ENCODE assay signal across 8 cellular contexts in the genomic region with DNA sequence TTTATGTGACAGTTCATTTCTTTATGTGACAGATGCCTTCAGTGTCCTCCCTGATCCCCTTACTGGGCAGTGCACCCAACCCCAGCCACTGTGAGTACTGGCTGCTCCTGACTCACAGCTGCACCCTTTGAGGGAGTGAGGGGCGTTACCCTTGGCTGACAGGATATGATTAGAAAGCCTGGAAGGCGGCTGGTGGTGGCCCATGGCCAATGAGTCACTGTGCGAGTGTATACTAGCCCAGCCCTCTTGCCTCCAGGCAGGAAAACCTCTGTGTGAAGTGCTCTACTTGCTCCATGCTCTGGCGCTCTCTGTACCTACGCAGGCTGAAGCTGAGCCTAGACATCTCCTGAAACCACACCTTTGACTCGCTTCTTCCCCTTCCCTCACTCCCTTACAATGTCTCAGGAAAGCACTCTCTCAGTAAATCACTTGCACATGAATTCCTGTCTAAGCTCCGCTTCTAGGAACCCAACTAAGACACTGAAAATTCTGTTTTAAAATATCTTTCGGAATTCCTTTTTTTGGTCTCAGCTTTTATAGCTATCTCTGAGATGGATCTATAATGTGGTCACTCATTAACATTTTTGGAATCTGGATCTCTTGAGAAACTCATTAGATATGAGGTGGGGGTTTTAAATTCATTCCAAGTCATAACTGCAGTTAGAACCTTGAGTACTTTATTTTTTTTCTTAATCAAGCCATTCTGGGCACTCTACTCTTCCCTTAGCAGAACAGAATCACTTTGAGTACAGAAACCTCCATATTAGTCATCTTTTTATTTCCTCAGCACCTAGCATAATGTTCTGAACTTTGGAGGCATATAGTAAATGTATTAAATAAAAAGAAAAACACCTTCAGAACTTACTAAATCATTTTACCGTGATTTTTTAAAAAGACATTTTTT. TPM values are rescaled to one million over a fixed set of nuclear protein-coding genes. Genes with fewer than 3 reads are reported as not detected.
DNase-seq lines count a peak whose midpoint lies in the region; ATAC-seq lines count a peak whose summit lies in the region.

No MANE protein-coding gene starts in this region.

- intact Hi-C loops in right cardiac atrium (cut with DNase I): no loop called here

- peak; percentile 97 for ATAC-seq in activated T-helper 17 cell treated with anti-CD3 and anti-CD28 coated beads, Interleukin-2, amount 50 U/mL, for 72 hours (replicated peaks)
- peak; percentile 100 for ATAC-seq in right cardiac atrium
- ATAC-seq in GM21529 (IDR thresholded peaks at IDR 0.05; ENCODE audit: unreplicated experiment): no peak
- ATAC-seq in HG03175 (IDR thresholded peaks at IDR 0.05; ENCODE audit: unreplicated experiment): no peak
- ATAC-seq in HG03108 (IDR thresholded peaks at IDR 0.05; ENCODE audit: unreplicated experiment): no peak

- H3K4me1 Mint-ChIP-seq in activated T-helper 17 cell treated with anti-CD3 and anti-CD28 coated beads, Interleukin-2, amount 50 U/mL, for 72 hours: no peaks in the 10 kb centered on the region

- H3K27ac Mint-ChIP-seq in activated T-helper 17 cell treated with anti-CD3 and anti-CD28 coated beads, Interleukin-2, amount 50 U/mL, for 72 hours: no peak overlapping the region

- H3K27me3 Mint-ChIP-seq in activated T-helper 17 cell treated with anti-CD3 and anti-CD28 coated beads, Interleukin-2, amount 50 U/mL, for 72 hours: peaks cover 14% of the 10 kb centered on the region

- H3K36me3 Mint-ChIP-seq in activated T-helper 17 cell treated with anti-CD3 and anti-CD28 coated beads, Interleukin-2, amount 50 U/mL, for 72 hours (ENCODE audit: low read depth): no peaks in the 10 kb centered on the region

- H3K4me3 Mint-ChIP-seq in activated T-helper 17 cell treated with anti-CD3 and anti-CD28 coated beads, Interleukin-2, amount 50 U/mL, for 72 hours: no peak overlapping the region

- no peak overlapping the region for H3K4me3 ChIP-seq in right cardiac atrium (ENCODE audit: low read length)

- WGBS in right cardiac atrium: 56% methylated on average over 9 of the region's 9 CpGs

- peak; percentile 70 for DNase-seq in GDM1 (lab: John Stamatoyannopoulos, UW)
- DNase-seq in HuH-7.5 (ENCODE audit: low spot score): peak; percentile 15
- peak; percentile 93 to 96 (median 96) for DNase-seq in right cardiac atrium
- DNase-seq in stimulated activated CD4-positive, alpha-beta T cell treated with anti-CD3 and anti-CD28 coated beads, Interleukin-4, amount 100 ng/mL, for 24 hours: peak; percentile 7

- no peaks in the 10 kb centered on the region for H3K27me3 ChIP-seq in right cardiac atrium (ENCODE audit: control insufficient read depth, insufficient read depth)

- no peaks in the 10 kb centered on the region for H3K9me3 ChIP-seq in right cardiac atrium (ENCODE audit: control insufficient read depth, low read length)

- no peak overlapping the region for H3K27ac ChIP-seq in right cardiac atrium (ENCODE audit: low read length)

- no peaks in the 10 kb centered on the region for H3K9me3 Mint-ChIP-seq in activated T-helper 17 cell treated with anti-CD3 and anti-CD28 coated beads, Interleukin-2, amount 50 U/mL, for 72 hours

- no peaks in the 10 kb centered on the region for H3K4me1 ChIP-seq in right cardiac atrium (ENCODE audit: control insufficient read depth, insufficient read depth, low read length)

RNA-seq across cellular contexts. Expression of gene STAM2, which starts 25.3 kb away (rescaled TPM):
- 10 to 100 TPM; 14.8 to 17.3 TPM for total RNA-seq in activated T-helper 17 cell treated with anti-CD3 and anti-CD28 coated beads, Interleukin-2, amount 50 U/mL, for 72 hours
- total RNA-seq in right cardiac atrium: 10 to 100 TPM; 25.0 to 32.2 (median 28.9) TPM
- 8.2 TPM for polyA plus RNA-seq in right cardiac atrium

Comparison
In these comparisons a context has a peak if more than half of its experiments do, and no peak if none do; other contexts are left out.
1. DNase-seq: peak in every context shown above with its lines; median percentile 96 in right cardiac atrium; 70 in GDM1; 15 in HuH-7.5; 7 in stimulated activated CD4-positive, alpha-beta T cell treated with anti-CD3 and anti-CD28 coated beads, Interleukin-4, amount 100 ng/mL, for 24 hours.
2. ATAC-seq: peak in activated T-helper 17 cell treated with anti-CD3 and anti-CD28 coated beads, Interleukin-2, amount 50 U/mL, for 72 hours (single experiment) and right cardiac atrium (2 of 2); none in GM21529 (single experiment), HG03175 (single experiment) and HG03108 (single experiment).